In the genomic region with DNA sequence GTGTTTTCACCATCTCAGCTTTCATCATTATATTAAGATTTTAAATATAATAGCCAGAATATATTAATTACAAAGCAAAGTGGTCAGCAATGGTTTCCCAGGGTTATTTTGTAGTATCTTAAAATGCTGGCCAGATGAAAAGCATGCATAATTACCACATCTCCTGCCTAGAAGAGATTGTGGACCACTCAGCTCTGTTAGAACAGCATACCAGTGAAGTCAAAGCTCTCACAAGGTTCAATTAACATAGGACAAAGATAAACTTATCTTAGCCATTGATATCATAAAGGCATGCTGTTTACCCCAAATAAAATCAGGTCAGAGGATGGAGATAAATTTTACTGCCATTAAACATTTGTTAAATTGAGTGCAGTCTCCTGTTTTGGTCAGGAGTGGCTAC, we compare ENCODE assay signal across 1 cellular context.
TF ChIP-seq lines count a peak whose summit lies in the region.

No MANE protein-coding gene starts in this region.

TF ChIP-seq in IMR-90, 13 proteins besides CTCF, POLR2A, EP300 and RAD21 (continued from another document):
- TF ChIP-seq SMC3 (IDR thresholded peaks at IDR 0.05; ENCODE audit: low read depth, low read length) (no peak), NFE2L2 (IDR thresholded peaks at IDR 0.05; ENCODE audit: low read depth, low read length) (no peak), CHD1 (IDR thresholded peaks at IDR 0.05; ENCODE audit: low read depth, low read length) (no peak)
